23 cellular contexts compared by ENCODE assay signal in genomic region chr10:121244791-121245190, GRCh38.
DNase-seq lines count a peak whose midpoint lies in the region; TF ChIP-seq lines count a peak whose summit lies in the region.
"Had no signal": no experiment of that assay in that cellular context is flagged by ENCODE, and none has a peak within 500 bp of the region (broad histone marks: within the 10 kb centered on the region; RNA-seq: fewer than 3 reads in every experiment).

No MANE protein-coding gene starts in this region.

- no peaks in the 10 kb centered on the region for H3K36me3 Mint-ChIP-seq in mesothelial cell of epicardium

- peaks cover 43% of the 10 kb centered on the region for H3K4me1 Mint-ChIP-seq in mesothelial cell of epicardium

- no peak overlapping the region for H3K4me3 ChIP-seq in urinary bladder (ENCODE audit: low read depth, low read length)
- H3K4me3 ChIP-seq: left lung, spleen had no signal

- H3K36me3 ChIP-seq in urinary bladder (ENCODE audit: insufficient read depth), result no peaks in the 10 kb centered on the region
- H3K36me3 ChIP-seq: BE2C, left lung, spleen had no signal

- WGBS in urinary bladder, result 62% methylated on average over 7 of the region's 7 CpGs

- H3K9me3 Mint-ChIP-seq in mesothelial cell of epicardium, result no peaks in the 10 kb centered on the region

- no peaks in the 10 kb centered on the region for H3K27me3 Mint-ChIP-seq in mesothelial cell of epicardium (ENCODE audit: low read depth)

- peak; percentile 43 for DNase-seq in NCI-H2171 treated with DMSO at 0.1 percent for 48 hours (lab: John Stamatoyannopoulos, UW)
- DNase-seq in NCI-H2171 (lab: John Stamatoyannopoulos, UW), result no peak
- DNase-seq in astrocyte of the hippocampus (ENCODE audit: low read depth, low spot score), result peak; percentile 54
- DNase-seq in mesothelial cell of epicardium (ENCODE audit: low spot score in 2 of 2, unreplicated experiment in 2 of 2), result no peak
- no peak for DNase-seq in NCI-H128 (lab: John Stamatoyannopoulos, UW; ENCODE audit: unreplicated experiment)
- no peak for DNase-seq in NCI-H1417 (lab: John Stamatoyannopoulos, UW)
- DNase-seq in NCI-H2196 treated with DMSO at 0.1 percent for 48 hours (lab: John Stamatoyannopoulos, UW; ENCODE audit: unreplicated experiment), result no peak
- DNase-seq: activated CD4-positive, CD25-positive, alpha-beta regulatory T cell; activated naive CD4-positive, alpha-beta T cell treated with anti-CD3 and anti-CD28 coated beads, Interleukin-2, amount 50 U/mL, for 16 hours; anterior cingulate cortex; BE2C; GDM1; KBM-7; left lung; midbrain; NCI-H1092; NCI-H2081; NCI-H510A; NK-92 treated with Interleukin-12 subunit alpha and Interleukin-12 subunit beta, amount 100 ng/mL, for 24 hours; spleen; stimulated activated CD4-positive, alpha-beta T cell treated with anti-CD3 and anti-CD28 coated beads, Interleukin-4, amount 100 ng/mL, for 4 hours; T1000 had no signal

- no peak for TF ChIP-seq CTCF in mesothelial cell of epicardium (IDR thresholded peaks at IDR 0.05; ENCODE audit: unreplicated experiment)

- H3K27ac ChIP-seq in urinary bladder (ENCODE audit: low read depth), result peak overlapping the region; percentile 48
- H3K27ac ChIP-seq: left lung, spleen had no signal

- peak overlapping the region; percentile 11 for H3K4me3 Mint-ChIP-seq in mesothelial cell of epicardium

- no peaks in the 10 kb centered on the region for H3K4me1 ChIP-seq in urinary bladder (ENCODE audit: insufficient read depth)
- H3K4me1 ChIP-seq: BE2C, left lung, spleen had no signal

- peak overlapping the region; percentile 96 for H3K27ac Mint-ChIP-seq in mesothelial cell of epicardium

Comparison
In these comparisons a context has a peak if more than half of its experiments do, and no peak if none do; other contexts are left out.
1. DNase-seq: peak in NCI-H2171 treated with DMSO at 0.1 percent for 48 hours (single experiment) and astrocyte of the hippocampus (single experiment); none in NCI-H2171 (single experiment), mesothelial cell of epicardium (0 of 2), NCI-H128 (single experiment), NCI-H1417 (0 of 3) and NCI-H2196 treated with DMSO at 0.1 percent for 48 hours (single experiment).